Comparison of ENCODE assay signal across 7 cellular contexts in genomic region chr19:18435848-18436631, GRCh38. TPM values are rescaled to one million over a fixed set of nuclear protein-coding genes. Genes with fewer than 3 reads are reported as not detected.
DNase-seq lines count a peak whose midpoint lies in the region; ATAC-seq and TF ChIP-seq lines count a peak whose summit lies in the region.

No MANE protein-coding gene starts in this region.

- H3K4me3 ChIP-seq in GM12865 (ENCODE audit: low read depth, low read length) (peak overlapping the region; percentile 63), Panc1 (ENCODE audit: low read depth in 2 of 2, low read length in 2 of 2) (peak overlapping the region; percentile 45 to 65)

- H3K4me1 ChIP-seq in Panc1 (ENCODE audit: control insufficient read depth, insufficient read depth, low read length) = peaks cover 43% of the 10 kb centered on the region

- peak overlapping the region; percentile 60 to 76 for H3K4me3 Mint-ChIP-seq in effector memory CD8-positive, alpha-beta T cell

- no peaks in the 10 kb centered on the region for H3K36me3 ChIP-seq in Panc1 (ENCODE audit: control insufficient read depth, insufficient read depth, low read length)

- in situ Hi-C loops in Panc1 (cut with HindIII; ENCODE audit: low pct_unique_long_range_greater_than_20kb, low sequenced_read_pairs) = no loop called here

- H3K27ac Mint-ChIP-seq in effector memory CD8-positive, alpha-beta T cell = peak overlapping the region in 1 of 2 donors; percentile 51

- no peaks in the 10 kb centered on the region for H3K27me3 Mint-ChIP-seq in effector memory CD8-positive, alpha-beta T cell

- no peaks in the 10 kb centered on the region for H3K9me3 ChIP-seq in Panc1 (ENCODE audit: control insufficient read depth, insufficient read depth, low read depth, low read length)

- no TSS peak for BruUV-seq in Panc1 (replicated peaks; lab: Mats Ljungman, UMichigan)

- H3K4me1 Mint-ChIP-seq in effector memory CD8-positive, alpha-beta T cell (ENCODE audit: low read depth in 2 of 2) = peaks cover 14 to 24% of the 10 kb centered on the region in 2 donors

- intact Hi-C loops in Panc1 (cut with micrococcal nuclease; ENCODE audit: unreplicated experiment) = no loop called here

- no peaks in the 10 kb centered on the region for H3K9me3 Mint-ChIP-seq in effector memory CD8-positive, alpha-beta T cell

- peak overlapping the region; percentile 77; the same call in 1 of the 2 replicates for H3K27ac ChIP-seq in Panc1 (ENCODE audit: low read length)

- DNase-seq in GM12865 (ENCODE audit: low read depth) (no peak), Panc1 (ENCODE audit: low read depth, low spot score) (no peak), retina (peak; percentile 40), NCI-H1092 treated with DMSO at 0.1 percent for 48 hours (lab: John Stamatoyannopoulos, UW) (no peak), RKO (ENCODE audit: low spot score) (no peak), HuH-7.5 (ENCODE audit: low spot score) (no peak)
- no peak for DNase-seq in effector memory CD8-positive, alpha-beta T cell

- CTCF ChIA-PET in Panc1 (lab: Charles Lee) = no interaction called here

- TF ChIP-seq CTCF in GM12865 (IDR thresholded peaks at IDR 0.05; ENCODE audit: insufficient read depth, low read depth, low read length, missing control alignments) (no peak), Panc1 (IDR thresholded peaks at IDR 0.05) (no peak)

- ATAC-seq in Panc1 = no peak
- no peak for ATAC-seq in effector memory CD8-positive, alpha-beta T cell (replicated peaks)

- no peaks in the 10 kb centered on the region for H3K27me3 ChIP-seq in Panc1 (ENCODE audit: control insufficient read depth, insufficient read depth, low read length)

- peaks cover 61% of the 10 kb centered on the region for H3K36me3 Mint-ChIP-seq in effector memory CD8-positive, alpha-beta T cell (ENCODE audit: insufficient read depth)

- POLR2A ChIA-PET in Panc1 (lab: Charles Lee) = no interaction called here

RNA-seq across cellular contexts. Expression of gene ISYNA1, which starts 1.9 kb away (rescaled TPM):
- total RNA-seq in Panc1 (2021; ENCODE audit: unreplicated experiment) = 351 TPM
- 540 TPM for polyA plus RNA-seq in Panc1 (2012; ENCODE audit: insufficient read length)

RNA-seq across cellular contexts. Expression of gene SSBP4, which starts 16.8 kb away (rescaled TPM):
- 128 TPM for total RNA-seq in Panc1 (2021; ENCODE audit: unreplicated experiment)
- polyA plus RNA-seq in Panc1 (2012; ENCODE audit: insufficient read length) = 185 TPM

RNA-seq across cellular contexts. Expression of gene LRRC25, which starts 38.6 kb away (rescaled TPM):
- total RNA-seq in Panc1 (2021; ENCODE audit: unreplicated experiment) = 0.15 TPM
- 0.15 TPM for polyA plus RNA-seq in Panc1 (2012; ENCODE audit: insufficient read length)

RNA-seq across cellular contexts. Expression of gene GDF15, which starts 50.1 kb away (rescaled TPM):
- total RNA-seq in Panc1 (2021; ENCODE audit: unreplicated experiment) = 335 TPM
- polyA plus RNA-seq in Panc1 (2012; ENCODE audit: insufficient read length) = 712 TPM
